Comparison of ENCODE assay signal across 10 cellular contexts in the genomic region with DNA sequence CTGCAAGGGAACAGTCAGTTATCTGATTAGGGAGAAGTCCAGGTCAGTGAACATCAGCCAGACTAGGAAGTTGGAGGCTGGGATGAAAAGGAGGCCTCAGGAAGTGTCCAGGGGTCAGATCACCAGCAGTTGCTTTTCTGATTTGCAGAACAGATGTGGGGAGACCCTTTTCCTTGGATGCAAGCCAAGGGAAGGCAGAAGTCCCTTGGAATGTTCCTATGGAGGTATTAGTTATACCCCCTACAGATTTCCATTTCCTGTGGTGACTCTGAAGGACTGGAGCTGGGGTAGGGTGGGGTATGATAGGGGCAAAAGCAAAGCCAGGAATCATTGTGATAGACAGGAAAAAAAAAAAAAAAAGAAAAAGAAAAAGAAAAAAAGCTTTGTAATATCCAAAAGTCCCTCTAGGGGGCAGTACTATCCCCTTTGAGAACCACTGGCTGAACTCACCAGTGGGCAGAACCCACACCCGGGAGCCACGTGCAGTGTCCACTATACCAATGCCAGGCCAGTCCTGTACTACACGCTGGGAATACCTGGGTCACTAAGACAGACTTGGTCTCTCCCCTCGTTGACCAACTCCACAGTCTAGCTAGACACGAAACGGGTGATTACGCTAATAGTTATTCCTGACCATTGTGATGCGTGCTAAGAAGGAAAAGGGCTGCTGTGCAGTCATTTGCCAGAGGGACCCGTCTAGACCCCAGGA. TPM values are rescaled to one million over a fixed set of nuclear protein-coding genes. Genes with fewer than 3 reads are reported as not detected.
A peak's percentile ranks its signal among the peaks of the same experiment; 100 is the strongest.
DNase-seq lines count a peak whose midpoint lies in the region; ATAC-seq and TF ChIP-seq lines count a peak whose summit lies in the region.
"Had no signal": no experiment of that assay in that cellular context is flagged by ENCODE, and none has a peak within 500 bp of the region (broad histone marks: within the 10 kb centered on the region; RNA-seq: fewer than 3 reads in every experiment).

No MANE protein-coding gene starts in this region.

- no peaks in the 10 kb centered on the region for H3K36me3 Mint-ChIP-seq in brain

- no peaks in the 10 kb centered on the region for H3K36me3 ChIP-seq in left lung

- H3K4me3 Mint-ChIP-seq in brain = peak overlapping the region in 1 of 5 experiments; percentile 42

- peaks cover 0 to 59% of the 10 kb centered on the region in 2 donors for H3K4me1 ChIP-seq in left lung

- H3K27me3 ChIP-seq in left lung = peaks cover 9 to 38% of the 10 kb centered on the region in 2 donors

- DNase-seq in AG10803 (ENCODE audit: low read depth) = peak; percentile 20
- peak; percentile 37 for DNase-seq in HT1080 (ENCODE audit: low read depth)
- DNase-seq in left lung = no peak
- no peak for DNase-seq in stimulated activated CD4-positive, alpha-beta T cell treated with anti-CD3 and anti-CD28 coated beads, Interleukin-4, amount 100 ng/mL, for 4 hours
- no peak for DNase-seq in central memory CD4-positive, alpha-beta T cell
- no peak for DNase-seq in NCI-H1930 (lab: John Stamatoyannopoulos, UW)
- DNase-seq: activated naive CD4-positive, alpha-beta T cell; NCI-H1436 had no signal

- no peak overlapping the region for H3K4me3 ChIP-seq in AG10803 (ENCODE audit: low read length)
- no peak overlapping the region for H3K4me3 ChIP-seq in left lung

- peak overlapping the region in 1 of 5 experiments; percentile 26 for H3K27ac Mint-ChIP-seq in brain

- H3K9me3 ChIP-seq in left lung = no peaks in the 10 kb centered on the region

- intact Hi-C loops in left lung (cut with DNase I) = no loop called here

- H3K9me3 Mint-ChIP-seq in brain = peaks cover 0 to 11% (median 3%) of the 10 kb centered on the region in 5 experiments

- ATAC-seq in left lung (peak; percentile 39), HG02852 (IDR thresholded peaks at IDR 0.05; ENCODE audit: unreplicated experiment) (no peak)

- H3K4me1 Mint-ChIP-seq in brain = peaks cover 21% of the 10 kb centered on the region

- peaks cover 23% of the 10 kb centered on the region for H3K27me3 Mint-ChIP-seq in brain

- TF ChIP-seq CTCF in AG10803 (conservative IDR thresholded peaks at IDR 0.05; ENCODE audit: low read length) (peak; percentile 63), brain (conservative IDR thresholded peaks at IDR 0.05) (peak; percentile 38 to 67), left lung (IDR thresholded peaks at IDR 0.05) (peak; percentile 36 to 45)

- H3K27ac ChIP-seq in left lung = peak overlapping the region in 1 of 2 donors; percentile 8

RNA-seq across cellular contexts. Expression of a gene that starts 7.4 kb away (rescaled TPM):
- total RNA-seq in HT1080 (2014; rRNA removed; shearing (Covaris generic)) = 2.3 and 3.7 TPM in 2 replicates
- 6.3 and 8.6 TPM in 2 replicates for polyA plus RNA-seq in HT1080 (2015; cell fraction: cytosol; rRNA removed)
- 23.0 and 23.3 TPM in 2 replicates for polyA plus RNA-seq in HT1080 (2015; cell fraction: nucleus; rRNA removed)
- polyA plus RNA-seq in brain (ENCODE audit: insufficient read depth, low read depth, low replicate concordance) = 41.9 TPM
- total RNA-seq in left lung = 10 to 100 TPM; 24.5 to 71.4 TPM

Comparison
In these comparisons a context has a peak if more than half of its experiments do, and no peak if none do; other contexts are left out.
1. DNase-seq: peak in AG10803 (single experiment) and HT1080 (single experiment); none in left lung (0 of 2), stimulated activated CD4-positive, alpha-beta T cell treated with anti-CD3 and anti-CD28 coated beads, Interleukin-4, amount 100 ng/mL, for 4 hours (0 of 2), central memory CD4-positive, alpha-beta T cell (single experiment) and NCI-H1930 (0 of 2).
2. Peak in every context shown above with its lines, with median percentiles within 50 percentile points of each other: CTCF ChIP-seq.